In the genomic region with DNA sequence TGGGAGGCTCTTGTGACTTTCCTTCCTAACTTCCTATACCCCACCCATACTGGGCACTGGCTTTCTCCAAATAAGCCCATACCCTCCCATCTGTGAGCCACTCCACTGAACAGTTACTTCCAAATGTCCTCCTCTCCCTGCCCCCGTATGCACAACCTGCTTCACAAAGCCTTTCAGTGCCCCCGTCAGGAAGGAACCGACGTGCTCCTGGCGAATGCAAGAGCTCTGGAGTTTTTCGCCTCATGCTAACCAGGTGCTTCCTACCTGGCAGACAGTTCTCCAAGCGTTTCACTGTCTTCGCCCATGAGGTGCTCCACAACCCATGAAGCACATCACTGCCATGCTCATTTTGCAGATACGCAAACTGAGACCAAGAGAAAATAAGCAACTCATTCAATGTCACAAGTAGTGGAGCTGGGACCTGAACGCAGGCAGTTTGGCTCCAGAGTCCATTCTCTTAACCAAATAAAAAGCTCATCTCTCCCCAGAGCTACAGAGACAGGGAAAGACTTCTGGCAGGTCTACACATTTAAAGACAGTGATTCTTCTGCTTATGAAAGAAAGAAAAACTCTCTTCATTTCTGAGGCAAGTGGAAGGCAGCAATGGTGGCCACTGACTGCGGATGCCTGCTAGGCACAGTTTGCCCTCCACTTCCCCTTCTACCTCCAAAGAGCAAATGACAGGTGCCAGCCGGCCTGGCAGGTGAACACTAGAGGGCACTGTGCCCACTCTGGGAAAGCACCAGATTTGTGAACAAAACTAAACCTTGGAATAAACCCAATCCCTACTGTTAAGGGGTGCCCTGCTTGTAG, we compare ENCODE assay signal across 8 cellular contexts. TPM values are rescaled to one million over a fixed set of nuclear protein-coding genes. Genes with fewer than 3 reads are reported as not detected.
DNase-seq lines count a peak whose midpoint lies in the region; TF ChIP-seq lines count a peak whose summit lies in the region.

No MANE protein-coding gene starts in this region.

- intact Hi-C loops in left ventricle myocardium inferior (cut with micrococcal nuclease) = loop anchor here (10.0 kb wide), 1 partner anchor 47 kb away; a partner anchor contains a TSS

- TF ChIP-seq CTCF in left ventricle myocardium inferior (IDR thresholded peaks at IDR 0.05; ENCODE audit: borderline replicate concordance) = peak; percentile 85

- no peaks in the 10 kb centered on the region for H3K9me3 ChIP-seq in left ventricle myocardium inferior (replicated peaks)

- H3K4me3 ChIP-seq in left ventricle myocardium inferior = no peak overlapping the region

- no peaks in the 10 kb centered on the region for H3K27me3 ChIP-seq in left ventricle myocardium inferior (ENCODE audit: low read depth)

- H3K36me3 ChIP-seq in left ventricle myocardium inferior = peaks cover 15% of the 10 kb centered on the region

- peak overlapping the region; percentile 87 for H3K27ac ChIP-seq in left ventricle myocardium inferior (replicated peaks)

- peak; percentile 53 for DNase-seq in EH (ENCODE audit: low read depth)
- peak; percentile 45 for DNase-seq in LHCN-M2 (ENCODE audit: low read depth)
- peak; percentile 60 for DNase-seq in SK-N-DZ (ENCODE audit: low spot score)
- DNase-seq in activated naive CD4-positive, alpha-beta T cell (lab: John Stamatoyannopoulos, UW) = peak in 3 of 4 experiments; percentile 22 to 62 (median 47)
- no peak for DNase-seq in left ventricle myocardium inferior
- peak; percentile 39 to 72 (median 52) for DNase-seq in stimulated activated CD4-positive, alpha-beta T cell treated with anti-CD3 and anti-CD28 coated beads, Interleukin-12 subunit alpha, Interleukin-12 subunit beta, amount 100 ng/mL, for 48 hours (ENCODE audit: low read depth in 2 of 3, low spot score in 1 of 3)
- no peak for DNase-seq in AG08396 (ENCODE audit: low spot score)
- no peak for DNase-seq in dedifferentiated amniotic fluid mesenchymal stem cell (ENCODE audit: extremely low spot score)

- H3K4me1 ChIP-seq in left ventricle myocardium inferior = peaks cover 86% of the 10 kb centered on the region

RNA-seq across cellular contexts. Expression of a gene that starts 23.8 kb away (rescaled TPM):
- 28.4 and 32.8 TPM in 2 replicates for total RNA-seq in LHCN-M2 (2014; rRNA removed)
- 16.2 TPM for polyA plus RNA-seq in LHCN-M2 (2012)
- 3.7 and 6.7 TPM in 2 replicates for polyA plus RNA-seq in SK-N-DZ (2014; cell fraction: cytosol; rRNA removed)
- polyA plus RNA-seq in SK-N-DZ (2014; cell fraction: nucleus; rRNA removed) = 7.1 and 8.8 TPM in 2 replicates
- 2.3 TPM for total RNA-seq in left ventricle myocardium inferior

RNA-seq across cellular contexts. Expression of a gene that starts 44.7 kb away (rescaled TPM):
- total RNA-seq in LHCN-M2 (2014; rRNA removed) (12.7 and 15.7 TPM in 2 replicates), left ventricle myocardium inferior (35.7 TPM)
- 11.7 TPM for polyA plus RNA-seq in LHCN-M2 (2012)
- 24.6 and 32.0 TPM in 2 replicates for polyA plus RNA-seq in SK-N-DZ (2014; cell fraction: cytosol; rRNA removed)
- polyA plus RNA-seq in SK-N-DZ (2014; cell fraction: nucleus; rRNA removed) = 41.7 and 53.0 TPM in 2 replicates

RNA-seq across cellular contexts. Expression of a gene that starts 54.5 kb away (rescaled TPM):
- total RNA-seq in LHCN-M2 (2014; rRNA removed) (35.6 and 47.8 TPM in 2 replicates), left ventricle myocardium inferior (30.7 TPM)
- polyA plus RNA-seq in LHCN-M2 (2012) = 31.0 TPM
- polyA plus RNA-seq in SK-N-DZ (2014; cell fraction: cytosol; rRNA removed) = 74.2 and 95.7 TPM in 2 replicates
- 83.3 and 104 TPM in 2 replicates for polyA plus RNA-seq in SK-N-DZ (2014; cell fraction: nucleus; rRNA removed)

RNA-seq across cellular contexts. Expression of a gene that starts 59.2 kb away (rescaled TPM):
- total RNA-seq in LHCN-M2 (2014; rRNA removed) (not detected in 2 replicates), left ventricle myocardium inferior (not detected)
- polyA plus RNA-seq in LHCN-M2 (2012) = 0.12 TPM
- polyA plus RNA-seq in SK-N-DZ (2014; cell fraction: cytosol; rRNA removed) = not detected in 2 replicates
- polyA plus RNA-seq in SK-N-DZ (2014; cell fraction: nucleus; rRNA removed) = not detected in 2 replicates

Comparison
In these comparisons a context has a peak if more than half of its experiments do, and no peak if none do; other contexts are left out.
1. DNase-seq: peak in EH (single experiment), LHCN-M2 (single experiment), SK-N-DZ (single experiment), activated naive CD4-positive, alpha-beta T cell (3 of 4) and stimulated activated CD4-positive, alpha-beta T cell treated with anti-CD3 and anti-CD28 coated beads, Interleukin-12 subunit alpha, Interleukin-12 subunit beta, amount 100 ng/mL, for 48 hours (3 of 3); none in left ventricle myocardium inferior (single experiment), AG08396 (single experiment) and dedifferentiated amniotic fluid mesenchymal stem cell (single experiment).